ENCODE assay signal across 1 cellular context in genomic region chr13:21113851-21114306, GRCh38.
TF ChIP-seq lines count a peak whose summit lies in the region.

No MANE protein-coding gene starts in this region.

TF ChIP-seq in K562, 482 proteins besides CTCF, POLR2A, EP300 and RAD21 (continued from another document):
- TF ChIP-seq ZNF174 (CRISPR knock-in tag; IDR thresholded peaks at IDR 0.05) (no peak), USF1 (CRISPR knock-in tag; IDR thresholded peaks at IDR 0.05) (0 out of 2 replicates have a peak, but pooled peaks have one; percentile 16), ARID3B (CRISPR knock-in tag; IDR thresholded peaks at IDR 0.05; ENCODE audit: borderline replicate concordance) (no peak), CBFB (CRISPR knock-in tag; IDR thresholded peaks at IDR 0.05) (no peak)
TF ChIP-seq in K562: peak in this region for 1.
